10 cellular contexts compared by ENCODE assay signal in genomic region chr1:84847253-84848247, GRCh38. TPM values are rescaled to one million over a fixed set of nuclear protein-coding genes. Genes with fewer than 3 reads are reported as not detected.
DNase-seq lines count a peak whose midpoint lies in the region; TF ChIP-seq lines count a peak whose summit lies in the region.
"Had no signal": no experiment of that assay in that cellular context is flagged by ENCODE, and none has a peak within 500 bp of the region (broad histone marks: within the 10 kb centered on the region; RNA-seq: fewer than 3 reads in every experiment).

No MANE protein-coding gene starts in this region.

- no peaks in the 10 kb centered on the region for H4K20me1 ChIP-seq in Karpas-422 (ENCODE audit: insufficient read depth, low read depth, low read length)

- peak; percentile 26 for DNase-seq in NK-92 treated with Interleukin-12 subunit alpha and Interleukin-12 subunit beta, amount 100 ng/mL, for 24 hours (lab: John Stamatoyannopoulos, UW)
- DNase-seq in NK-92 (lab: John Stamatoyannopoulos, UW; ENCODE audit: unreplicated experiment) (no peak), Kasumi-1 (lab: John Stamatoyannopoulos, UW) (peak; percentile 40 to 45), RPMI8226 (peak; percentile 17), epidermal melanocyte (ENCODE audit: insufficient read length, low spot score) (peak; percentile 78), mucosa of gallbladder (ENCODE audit: low spot score) (peak; percentile 92), GM10266 (ENCODE audit: extremely low spot score) (no peak), Karpas-422 (no peak)

- H3K9ac ChIP-seq in Karpas-422 (ENCODE audit: low read length) = no peak overlapping the region
- H3K9ac ChIP-seq: parathyroid adenoma had no signal

- no peak overlapping the region for H3K4me3 ChIP-seq in Karpas-422 (ENCODE audit: low read length)

- no peaks in the 10 kb centered on the region for H3K9me3 ChIP-seq in Karpas-422 (ENCODE audit: low read length)

- H3K27me3 ChIP-seq in Karpas-422 (ENCODE audit: low read length) = no peaks in the 10 kb centered on the region

- no peaks in the 10 kb centered on the region for H3K9me2 ChIP-seq in Karpas-422 (replicated peaks; ENCODE audit: insufficient read depth, low read length)

- no peak overlapping the region for H3K27ac ChIP-seq in Karpas-422 (ENCODE audit: low read length)
- H3K27ac ChIP-seq: parathyroid adenoma had no signal

- no peak for TF ChIP-seq CTCF in GM10266 (IDR thresholded peaks at IDR 0.05; ENCODE audit: control insufficient read depth, insufficient read depth, low read depth, missing control alignments)

- H3K36me3 ChIP-seq in Karpas-422 (ENCODE audit: insufficient read depth, low read length) = no peaks in the 10 kb centered on the region

- H3K4me1 ChIP-seq in Karpas-422 (ENCODE audit: low read length) = no peaks in the 10 kb centered on the region
- H3K4me1 ChIP-seq: parathyroid adenoma had no signal

- no peak overlapping the region for H3K4me2 ChIP-seq in Karpas-422 (ENCODE audit: low read depth, low read length, poor library complexity, severe bottlenecking)

- no peak overlapping the region for H2AFZ ChIP-seq in Karpas-422 (ENCODE audit: low read length)
- H2AFZ ChIP-seq: parathyroid adenoma had no signal

- H3K79me2 ChIP-seq in Karpas-422 (ENCODE audit: low read length) = no peaks in the 10 kb centered on the region
- H3K79me2 ChIP-seq: parathyroid adenoma had no signal

RNA-seq across cellular contexts. Expression of gene LPAR3, which starts 45.5 kb away (rescaled TPM):
- 1.4 TPM for total RNA-seq in mucosa of gallbladder
- total RNA-seq in Karpas-422 (2014; rRNA removed; shearing (Covaris generic); ENCODE audit: low replicate concordance) = not detected in 2 replicates
- total RNA-seq: B cell had no signal

Comparison
In these comparisons a context has a peak if more than half of its experiments do, and no peak if none do; other contexts are left out.
1. DNase-seq: peak in NK-92 treated with Interleukin-12 subunit alpha and Interleukin-12 subunit beta, amount 100 ng/mL, for 24 hours (single experiment), Kasumi-1 (2 of 2), RPMI8226 (single experiment), epidermal melanocyte (single experiment) and mucosa of gallbladder (single experiment); none in NK-92 (single experiment), GM10266 (single experiment) and Karpas-422 (single experiment).